ENCODE assay signal across 1 cellular context in the genomic region with DNA sequence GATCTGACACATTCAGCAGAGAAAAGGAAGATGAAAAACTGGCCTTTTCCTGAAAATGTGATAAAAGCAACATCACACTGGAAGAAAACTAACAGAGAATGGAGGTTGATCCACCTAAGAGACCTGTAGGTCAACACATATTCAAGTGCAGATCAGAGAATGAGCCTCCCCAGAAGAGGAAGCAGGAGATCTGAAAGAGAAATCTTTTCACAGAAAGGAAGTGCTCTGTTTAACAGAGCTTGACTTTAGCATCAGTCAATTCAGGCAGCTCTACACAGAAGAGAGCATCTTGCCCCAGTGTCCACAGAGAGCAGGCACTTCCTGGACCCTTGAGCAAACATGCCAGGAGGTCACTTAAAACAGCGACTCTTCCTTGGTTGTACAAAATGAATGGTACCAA.
TF ChIP-seq lines count a peak whose summit lies in the region.

No MANE protein-coding gene starts in this region.

TF ChIP-seq in GM23338, 12 proteins besides CTCF, POLR2A, EP300 and RAD21 (continued from another document):
- TF ChIP-seq, protein P1, sequence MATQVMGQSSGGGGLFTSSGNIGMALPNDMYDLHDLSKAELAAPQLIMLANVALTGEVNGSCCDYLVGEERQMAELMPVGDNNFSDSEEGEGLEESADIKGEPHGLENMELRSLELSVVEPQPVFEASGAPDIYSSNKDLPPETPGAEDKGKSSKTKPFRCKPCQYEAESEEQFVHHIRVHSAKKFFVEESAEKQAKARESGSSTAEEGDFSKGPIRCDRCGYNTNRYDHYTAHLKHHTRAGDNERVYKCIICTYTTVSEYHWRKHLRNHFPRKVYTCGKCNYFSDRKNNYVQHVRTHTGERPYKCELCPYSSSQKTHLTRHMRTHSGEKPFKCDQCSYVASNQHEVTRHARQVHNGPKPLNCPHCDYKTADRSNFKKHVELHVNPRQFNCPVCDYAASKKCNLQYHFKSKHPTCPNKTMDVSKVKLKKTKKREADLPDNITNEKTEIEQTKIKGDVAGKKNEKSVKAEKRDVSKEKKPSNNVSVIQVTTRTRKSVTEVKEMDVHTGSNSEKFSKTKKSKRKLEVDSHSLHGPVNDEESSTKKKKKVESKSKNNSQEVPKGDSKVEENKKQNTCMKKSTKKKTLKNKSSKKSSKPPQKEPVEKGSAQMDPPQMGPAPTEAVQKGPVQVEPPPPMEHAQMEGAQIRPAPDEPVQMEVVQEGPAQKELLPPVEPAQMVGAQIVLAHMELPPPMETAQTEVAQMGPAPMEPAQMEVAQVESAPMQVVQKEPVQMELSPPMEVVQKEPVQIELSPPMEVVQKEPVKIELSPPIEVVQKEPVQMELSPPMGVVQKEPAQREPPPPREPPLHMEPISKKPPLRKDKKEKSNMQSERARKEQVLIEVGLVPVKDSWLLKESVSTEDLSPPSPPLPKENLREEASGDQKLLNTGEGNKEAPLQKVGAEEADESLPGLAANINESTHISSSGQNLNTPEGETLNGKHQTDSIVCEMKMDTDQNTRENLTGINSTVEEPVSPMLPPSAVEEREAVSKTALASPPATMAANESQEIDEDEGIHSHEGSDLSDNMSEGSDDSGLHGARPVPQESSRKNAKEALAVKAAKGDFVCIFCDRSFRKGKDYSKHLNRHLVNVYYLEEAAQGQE (IDR thresholded peaks at IDR 0.05; ENCODE audit: unreplicated experiment), result no peak
- TF ChIP-seq CREB1 (CRISPR knock-in tag; IDR thresholded peaks at IDR 0.05; ENCODE audit: low read depth), result no peak
